9 cellular contexts compared by ENCODE assay signal in the genomic region with DNA sequence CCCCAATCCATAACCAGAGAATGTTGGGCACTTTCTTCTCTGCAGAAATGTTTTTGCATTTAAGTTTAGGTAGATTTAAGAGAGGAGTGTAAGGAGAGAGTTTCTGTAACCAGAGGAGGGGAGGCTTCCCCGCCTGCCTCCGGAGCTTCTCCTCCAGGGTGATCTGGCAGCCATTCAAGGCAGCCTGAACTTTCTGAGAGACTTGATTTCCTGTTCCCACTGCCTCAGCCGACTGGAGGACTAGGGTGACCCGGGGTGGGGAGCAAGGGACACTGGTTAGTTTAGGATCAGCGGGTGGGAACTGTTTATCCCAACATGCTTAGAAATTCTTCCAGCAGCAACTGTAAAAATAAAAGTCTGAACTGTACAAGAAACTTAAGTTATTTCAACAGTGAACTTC. TPM values are rescaled to one million over a fixed set of nuclear protein-coding genes. Genes with fewer than 3 reads are reported as not detected.
DNase-seq lines count a peak whose midpoint lies in the region; ATAC-seq and TF ChIP-seq lines count a peak whose summit lies in the region.
"Had no signal": no experiment of that assay in that cellular context is flagged by ENCODE, and none has a peak within 500 bp of the region (broad histone marks: within the 10 kb centered on the region; RNA-seq: fewer than 3 reads in every experiment).

No MANE protein-coding gene starts in this region.

- H3K4me1 Mint-ChIP-seq in HFFc6 (ENCODE audit: low read depth) = peaks cover 42% of the 10 kb centered on the region
- H3K4me1 Mint-ChIP-seq in activated CD8-positive, alpha-beta T cell treated with anti-CD3 and anti-CD28 coated beads, Interleukin-2, amount 10 ng/mL, durations not matched to agents 7 days and 5 days (ENCODE audit: low read depth) = peaks cover 62% of the 10 kb centered on the region

- no peaks in the 10 kb centered on the region for H3K27me3 Mint-ChIP-seq in HFFc6 (ENCODE audit: insufficient read depth)
- H3K27me3 Mint-ChIP-seq in activated CD8-positive, alpha-beta T cell treated with anti-CD3 and anti-CD28 coated beads, Interleukin-2, amount 10 ng/mL, durations not matched to agents 7 days and 5 days (ENCODE audit: low read depth) = no peaks in the 10 kb centered on the region

- H3K9me3 ChIP-seq in right cardiac atrium (ENCODE audit: control insufficient read depth, low read length) = no peaks in the 10 kb centered on the region
- no peaks in the 10 kb centered on the region for H3K9me3 ChIP-seq in skeletal muscle satellite cell (replicated peaks; ENCODE audit: low read length)

- CTCF ChIA-PET in activated CD8-positive, alpha-beta T cell treated with anti-CD3 and anti-CD28 coated beads, Interleukin-2, amount 10 ng/mL, durations not matched to agents 7 days and 5 days (lab: Charles Lee) = interaction anchor here (1.8 kb wide), 1 partner anchor 63 kb away, joined by 6 read pairs; no protein-coding TSS in a partner anchor

- H3K4me3 Mint-ChIP-seq in HFFc6 = peak overlapping the region; percentile 80
- H3K4me3 Mint-ChIP-seq in activated CD8-positive, alpha-beta T cell treated with anti-CD3 and anti-CD28 coated beads, Interleukin-2, amount 10 ng/mL, durations not matched to agents 7 days and 5 days = no peak overlapping the region

- TF ChIP-seq POLR2A in lower leg skin (IDR thresholded peaks at IDR 0.05) = no peak

- peak overlapping the region; percentile 89 for H3K27ac Mint-ChIP-seq in HFFc6
- H3K27ac Mint-ChIP-seq in activated CD8-positive, alpha-beta T cell treated with anti-CD3 and anti-CD28 coated beads, Interleukin-2, amount 10 ng/mL, durations not matched to agents 7 days and 5 days = peak overlapping the region; percentile 60

- no peak for ATAC-seq in activated CD8-positive, alpha-beta T cell treated with anti-CD3 and anti-CD28 coated beads, Interleukin-2, amount 10 ng/mL, durations not matched to agents 7 days and 5 days
- ATAC-seq in right cardiac atrium = peak; percentile 54 to 75
- no peak for ATAC-seq in GM21786 (IDR thresholded peaks at IDR 0.05; ENCODE audit: unreplicated experiment)

- H3K27me3 ChIP-seq in right cardiac atrium (ENCODE audit: control insufficient read depth, insufficient read depth) = no peaks in the 10 kb centered on the region
- no peaks in the 10 kb centered on the region for H3K27me3 ChIP-seq in skeletal muscle satellite cell (ENCODE audit: control insufficient read depth, insufficient read depth, low read length)

- POLR2A ChIA-PET in activated CD8-positive, alpha-beta T cell treated with anti-CD3 and anti-CD28 coated beads, Interleukin-2, amount 10 ng/mL, durations not matched to agents 7 days and 5 days (lab: Charles Lee) = interaction anchor here (2.1 kb wide), 1 partner anchor 52 kb away, joined by 8 read pairs; no protein-coding TSS in a partner anchor

- 4% methylated on average over 5 of the region's 5 CpGs for WGBS in right cardiac atrium
- WGBS in lower leg skin, 2 donors = 1 to 7% methylated on average over 5 of the region's 5 CpGs

- TF ChIP-seq CTCF in HFFc6 (IDR thresholded peaks at IDR 0.05) (no peak), lower leg skin (IDR thresholded peaks at IDR 0.05) (no peak)

- peak overlapping the region; percentile 81 for H3K27ac ChIP-seq in right cardiac atrium (ENCODE audit: low read length)

- intact Hi-C loops in right cardiac atrium (cut with DNase I) (no loop called here), lower leg skin (cut with DNase I; ENCODE audit: low total_unique reads) (no loop called here)

- no peaks in the 10 kb centered on the region for H3K36me3 ChIP-seq in skeletal muscle satellite cell (ENCODE audit: insufficient read depth, low read length)

- DNase-seq in HFFc6 (peak; percentile 24), right cardiac atrium (peak; percentile 54 to 78 (median 73)), NCI-H526 (lab: John Stamatoyannopoulos, UW) (no peak), lower leg skin (ENCODE audit: low spot score in 2 of 2) (no peak)
- DNase-seq in activated CD8-positive, alpha-beta T cell treated with anti-CD3 and anti-CD28 coated beads, Interleukin-2, amount 10 ng/mL, durations not matched to agents 7 days and 5 days = no peak
- no peak for DNase-seq in effector CD8-positive, alpha-beta T cell (lab: John Stamatoyannopoulos, UW)

- no peak overlapping the region for H3K4me3 ChIP-seq in right cardiac atrium (ENCODE audit: low read length)
- no peak overlapping the region for H3K4me3 ChIP-seq in skeletal muscle satellite cell (ENCODE audit: low read length)
- H3K4me3 ChIP-seq in lower leg skin (ENCODE audit: low read depth, poor library complexity, severe bottlenecking) = no peak overlapping the region

- H3K4me1 ChIP-seq in right cardiac atrium (ENCODE audit: control insufficient read depth, insufficient read depth, low read length) (peaks cover 5% of the 10 kb centered on the region), skeletal muscle satellite cell (ENCODE audit: control insufficient read depth, insufficient read depth, low read length) (peaks cover 16% of the 10 kb centered on the region)

- H3K4me2 ChIP-seq in skeletal muscle satellite cell (ENCODE audit: low read length) = peak overlapping the region; percentile 56

- no peaks in the 10 kb centered on the region for H3K9me3 Mint-ChIP-seq in HFFc6
- no peaks in the 10 kb centered on the region for H3K9me3 Mint-ChIP-seq in activated CD8-positive, alpha-beta T cell treated with anti-CD3 and anti-CD28 coated beads, Interleukin-2, amount 10 ng/mL, durations not matched to agents 7 days and 5 days (ENCODE audit: insufficient read depth)

- H3K9ac ChIP-seq in skeletal muscle satellite cell (ENCODE audit: low read depth, low read length) = peak overlapping the region; percentile 7

- no peaks in the 10 kb centered on the region for H3K36me3 Mint-ChIP-seq in HFFc6 (ENCODE audit: low read depth)
- peaks cover 6% of the 10 kb centered on the region for H3K36me3 Mint-ChIP-seq in activated CD8-positive, alpha-beta T cell treated with anti-CD3 and anti-CD28 coated beads, Interleukin-2, amount 10 ng/mL, durations not matched to agents 7 days and 5 days (ENCODE audit: low read depth)

RNA-seq across cellular contexts. Expression of a gene that starts 15.1 kb away (rescaled TPM):
- total RNA-seq in HFFc6 (2021; fragmentation: NEBNext Ultra II Directional; extraction: Animal tissue kit (Norgen Biotek cat#: 25700)) = not detected
- not detected for total RNA-seq in activated CD8-positive, alpha-beta T cell treated with anti-CD3 and anti-CD28 coated beads, Interleukin-2, amount 10 ng/mL, durations not matched to agents 7 days and 5 days
- total RNA-seq in right cardiac atrium (not detected), lower leg skin (not detected)
- polyA plus RNA-seq in right cardiac atrium = 0.02 TPM
- under 0.01 TPM in 2 replicates for total RNA-seq in skeletal muscle satellite cell (2012; rRNA removed)
- total RNA-seq: aorta had no signal
- polyA plus RNA-seq: aorta had no signal

RNA-seq across cellular contexts. Expression of a gene that starts 54.4 kb away (rescaled TPM):
- 1,000 to 10,000 TPM; 2,364 to 3,067 (median 2,845) TPM for total RNA-seq in HFFc6 (2021; fragmentation: NEBNext Ultra II Directional; extraction: Animal tissue kit (Norgen Biotek cat#: 25700))
- 1,000 to 10,000 TPM; 8,800 to 8,961 TPM for total RNA-seq in activated CD8-positive, alpha-beta T cell treated with anti-CD3 and anti-CD28 coated beads, Interleukin-2, amount 10 ng/mL, durations not matched to agents 7 days and 5 days
- total RNA-seq in right cardiac atrium = 1,000 to 10,000 TPM; 1,054 to 1,542 (median 1,304) TPM
- polyA plus RNA-seq in right cardiac atrium = 2,718 TPM
- total RNA-seq in skeletal muscle satellite cell (2012; rRNA removed) = 6,299 and 7,116 TPM in 2 replicates
- total RNA-seq in lower leg skin = 1,000 to 10,000 TPM; 1,261 to 2,736 (median 1,532) TPM

Comparison
In these comparisons a context has a peak if more than half of its experiments do, and no peak if none do; other contexts are left out.
1. DNase-seq: peak in HFFc6 (single experiment) and right cardiac atrium (3 of 3); none in activated CD8-positive, alpha-beta T cell treated with anti-CD3 and anti-CD28 coated beads, Interleukin-2, amount 10 ng/mL, durations not matched to agents 7 days and 5 days (single experiment), NCI-H526 (0 of 2), lower leg skin (0 of 2) and effector CD8-positive, alpha-beta T cell (single experiment).
2. ATAC-seq: peak in right cardiac atrium (2 of 2); none in activated CD8-positive, alpha-beta T cell treated with anti-CD3 and anti-CD28 coated beads, Interleukin-2, amount 10 ng/mL, durations not matched to agents 7 days and 5 days (single experiment) and GM21786 (single experiment).